Comparison of ENCODE assay signal across 2 cellular contexts in the genomic region with DNA sequence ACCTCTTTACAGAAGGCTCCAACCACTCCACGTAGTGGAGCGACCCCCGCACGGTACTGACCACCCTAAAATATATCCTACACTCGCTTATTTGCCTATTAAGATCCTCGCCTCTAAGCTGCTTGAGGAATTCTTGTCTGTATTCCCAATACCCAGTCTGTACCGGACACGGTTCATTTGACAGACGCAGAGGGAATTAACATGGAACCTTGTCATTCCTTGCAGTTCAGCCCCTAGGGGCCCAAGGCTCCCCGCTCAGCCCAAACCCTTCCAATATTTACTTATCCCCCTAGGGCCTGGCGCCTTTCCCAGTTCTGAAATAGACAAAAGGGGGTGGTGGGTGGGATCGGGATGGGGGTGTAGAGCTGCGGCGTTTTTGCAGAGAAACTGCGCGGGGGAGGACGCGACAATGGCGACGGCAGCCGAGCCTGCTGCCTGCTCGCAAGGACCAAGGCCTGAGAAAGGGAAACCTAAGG.
TF ChIP-seq lines count a peak whose summit lies in the region.

No MANE protein-coding gene starts in this region.

TF ChIP-seq in HEK293, 187 proteins besides CTCF, POLR2A, EP300 and RAD21 (continued from another document and continues in another):
- TF ChIP-seq, protein P1, sequence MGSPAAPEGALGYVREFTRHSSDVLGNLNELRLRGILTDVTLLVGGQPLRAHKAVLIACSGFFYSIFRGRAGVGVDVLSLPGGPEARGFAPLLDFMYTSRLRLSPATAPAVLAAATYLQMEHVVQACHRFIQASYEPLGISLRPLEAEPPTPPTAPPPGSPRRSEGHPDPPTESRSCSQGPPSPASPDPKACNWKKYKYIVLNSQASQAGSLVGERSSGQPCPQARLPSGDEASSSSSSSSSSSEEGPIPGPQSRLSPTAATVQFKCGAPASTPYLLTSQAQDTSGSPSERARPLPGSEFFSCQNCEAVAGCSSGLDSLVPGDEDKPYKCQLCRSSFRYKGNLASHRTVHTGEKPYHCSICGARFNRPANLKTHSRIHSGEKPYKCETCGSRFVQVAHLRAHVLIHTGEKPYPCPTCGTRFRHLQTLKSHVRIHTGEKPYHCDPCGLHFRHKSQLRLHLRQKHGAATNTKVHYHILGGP (tag by site-specific recombination; IDR thresholded peaks at IDR 0.05) = no peak
- TF ChIP-seq ZNF335 (tag by site-specific recombination; conservative IDR thresholded peaks at IDR 0.05) = no peak
- TF ChIP-seq RBAK (tag by site-specific recombination; IDR thresholded peaks at IDR 0.05) = no peak
- TF ChIP-seq, protein P2, sequence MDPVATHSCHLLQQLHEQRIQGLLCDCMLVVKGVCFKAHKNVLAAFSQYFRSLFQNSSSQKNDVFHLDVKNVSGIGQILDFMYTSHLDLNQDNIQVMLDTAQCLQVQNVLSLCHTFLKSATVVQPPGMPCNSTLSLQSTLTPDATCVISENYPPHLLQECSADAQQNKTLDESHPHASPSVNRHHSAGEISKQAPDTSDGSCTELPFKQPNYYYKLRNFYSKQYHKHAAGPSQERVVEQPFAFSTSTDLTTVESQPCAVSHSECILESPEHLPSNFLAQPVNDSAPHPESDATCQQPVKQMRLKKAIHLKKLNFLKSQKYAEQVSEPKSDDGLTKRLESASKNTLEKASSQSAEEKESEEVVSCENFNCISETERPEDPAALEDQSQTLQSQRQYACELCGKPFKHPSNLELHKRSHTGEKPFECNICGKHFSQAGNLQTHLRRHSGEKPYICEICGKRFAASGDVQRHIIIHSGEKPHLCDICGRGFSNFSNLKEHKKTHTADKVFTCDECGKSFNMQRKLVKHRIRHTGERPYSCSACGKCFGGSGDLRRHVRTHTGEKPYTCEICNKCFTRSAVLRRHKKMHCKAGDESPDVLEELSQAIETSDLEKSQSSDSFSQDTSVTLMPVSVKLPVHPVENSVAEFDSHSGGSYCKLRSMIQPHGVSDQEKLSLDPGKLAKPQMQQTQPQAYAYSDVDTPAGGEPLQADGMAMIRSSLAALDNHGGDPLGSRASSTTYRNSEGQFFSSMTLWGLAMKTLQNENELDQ (tag by site-specific recombination; IDR thresholded peaks at IDR 0.05; ENCODE audit: low read depth) = no peak
- TF ChIP-seq ZNF654 (tag by site-specific recombination; IDR thresholded peaks at IDR 0.05; ENCODE audit: low read depth) = no peak
- no peak for TF ChIP-seq ZNF140 (tag by site-specific recombination; IDR thresholded peaks at IDR 0.05)
- TF ChIP-seq ZNF777 (tag by site-specific recombination; IDR thresholded peaks at IDR 0.05; ENCODE audit: borderline replicate concordance) = no peak
- no peak for TF ChIP-seq MEIS1 (CRISPR knock-in tag; IDR thresholded peaks at IDR 0.05; ENCODE audit: borderline replicate concordance)
- peak; percentile 96 for TF ChIP-seq ZFHX2 (tag by site-specific recombination; conservative IDR thresholded peaks at IDR 0.05)
- no peak for TF ChIP-seq ZNF558 (tag by site-specific recombination; IDR thresholded peaks at IDR 0.05)
- no peak for TF ChIP-seq ZNF24 (tag by site-specific recombination; IDR thresholded peaks at IDR 0.05)
- TF ChIP-seq, protein P3, sequence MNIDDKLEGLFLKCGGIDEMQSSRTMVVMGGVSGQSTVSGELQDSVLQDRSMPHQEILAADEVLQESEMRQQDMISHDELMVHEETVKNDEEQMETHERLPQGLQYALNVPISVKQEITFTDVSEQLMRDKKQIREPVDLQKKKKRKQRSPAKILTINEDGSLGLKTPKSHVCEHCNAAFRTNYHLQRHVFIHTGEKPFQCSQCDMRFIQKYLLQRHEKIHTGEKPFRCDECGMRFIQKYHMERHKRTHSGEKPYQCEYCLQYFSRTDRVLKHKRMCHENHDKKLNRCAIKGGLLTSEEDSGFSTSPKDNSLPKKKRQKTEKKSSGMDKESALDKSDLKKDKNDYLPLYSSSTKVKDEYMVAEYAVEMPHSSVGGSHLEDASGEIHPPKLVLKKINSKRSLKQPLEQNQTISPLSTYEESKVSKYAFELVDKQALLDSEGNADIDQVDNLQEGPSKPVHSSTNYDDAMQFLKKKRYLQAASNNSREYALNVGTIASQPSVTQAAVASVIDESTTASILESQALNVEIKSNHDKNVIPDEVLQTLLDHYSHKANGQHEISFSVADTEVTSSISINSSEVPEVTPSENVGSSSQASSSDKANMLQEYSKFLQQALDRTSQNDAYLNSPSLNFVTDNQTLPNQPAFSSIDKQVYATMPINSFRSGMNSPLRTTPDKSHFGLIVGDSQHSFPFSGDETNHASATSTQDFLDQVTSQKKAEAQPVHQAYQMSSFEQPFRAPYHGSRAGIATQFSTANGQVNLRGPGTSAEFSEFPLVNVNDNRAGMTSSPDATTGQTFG (tag by site-specific recombination; IDR thresholded peaks at IDR 0.05; ENCODE audit: borderline replicate concordance) = no peak
- TF ChIP-seq, protein P4, sequence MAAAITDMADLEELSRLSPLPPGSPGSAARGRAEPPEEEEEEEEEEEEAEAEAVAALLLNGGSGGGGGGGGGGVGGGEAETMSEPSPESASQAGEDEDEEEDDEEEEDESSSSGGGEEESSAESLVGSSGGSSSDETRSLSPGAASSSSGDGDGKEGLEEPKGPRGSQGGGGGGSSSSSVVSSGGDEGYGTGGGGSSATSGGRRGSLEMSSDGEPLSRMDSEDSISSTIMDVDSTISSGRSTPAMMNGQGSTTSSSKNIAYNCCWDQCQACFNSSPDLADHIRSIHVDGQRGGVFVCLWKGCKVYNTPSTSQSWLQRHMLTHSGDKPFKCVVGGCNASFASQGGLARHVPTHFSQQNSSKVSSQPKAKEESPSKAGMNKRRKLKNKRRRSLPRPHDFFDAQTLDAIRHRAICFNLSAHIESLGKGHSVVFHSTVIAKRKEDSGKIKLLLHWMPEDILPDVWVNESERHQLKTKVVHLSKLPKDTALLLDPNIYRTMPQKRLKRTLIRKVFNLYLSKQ (tag by site-specific recombination; IDR thresholded peaks at IDR 0.05; ENCODE audit: borderline replicate concordance) = no peak
- TF ChIP-seq ZNF610 (tag by site-specific recombination; IDR thresholded peaks at IDR 0.05; ENCODE audit: borderline replicate concordance) = no peak
- no peak for TF ChIP-seq ZNF561 (tag by site-specific recombination; IDR thresholded peaks at IDR 0.05; ENCODE audit: borderline replicate concordance)
- TF ChIP-seq ZBTB8A (tag by site-specific recombination; IDR thresholded peaks at IDR 0.05) = peak; percentile 14; the same call in 1 of the 2 replicates
- TF ChIP-seq, protein P5, sequence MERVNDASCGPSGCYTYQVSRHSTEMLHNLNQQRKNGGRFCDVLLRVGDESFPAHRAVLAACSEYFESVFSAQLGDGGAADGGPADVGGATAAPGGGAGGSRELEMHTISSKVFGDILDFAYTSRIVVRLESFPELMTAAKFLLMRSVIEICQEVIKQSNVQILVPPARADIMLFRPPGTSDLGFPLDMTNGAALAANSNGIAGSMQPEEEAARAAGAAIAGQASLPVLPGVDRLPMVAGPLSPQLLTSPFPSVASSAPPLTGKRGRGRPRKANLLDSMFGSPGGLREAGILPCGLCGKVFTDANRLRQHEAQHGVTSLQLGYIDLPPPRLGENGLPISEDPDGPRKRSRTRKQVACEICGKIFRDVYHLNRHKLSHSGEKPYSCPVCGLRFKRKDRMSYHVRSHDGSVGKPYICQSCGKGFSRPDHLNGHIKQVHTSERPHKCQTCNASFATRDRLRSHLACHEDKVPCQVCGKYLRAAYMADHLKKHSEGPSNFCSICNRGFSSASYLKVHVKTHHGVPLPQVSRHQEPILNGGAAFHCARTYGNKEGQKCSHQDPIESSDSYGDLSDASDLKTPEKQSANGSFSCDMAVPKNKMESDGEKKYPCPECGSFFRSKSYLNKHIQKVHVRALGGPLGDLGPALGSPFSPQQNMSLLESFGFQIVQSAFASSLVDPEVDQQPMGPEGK (tag by site-specific recombination; IDR thresholded peaks at IDR 0.05) = peak; percentile 46; the same call in 1 of the 2 replicates
- TF ChIP-seq ZNF792 (tag by site-specific recombination; IDR thresholded peaks at IDR 0.05) = no peak

TF ChIP-seq in WTC11, 78 proteins besides CTCF, POLR2A, EP300 and RAD21 (continued from another document and continues in another):
- TF ChIP-seq, protein P6, sequence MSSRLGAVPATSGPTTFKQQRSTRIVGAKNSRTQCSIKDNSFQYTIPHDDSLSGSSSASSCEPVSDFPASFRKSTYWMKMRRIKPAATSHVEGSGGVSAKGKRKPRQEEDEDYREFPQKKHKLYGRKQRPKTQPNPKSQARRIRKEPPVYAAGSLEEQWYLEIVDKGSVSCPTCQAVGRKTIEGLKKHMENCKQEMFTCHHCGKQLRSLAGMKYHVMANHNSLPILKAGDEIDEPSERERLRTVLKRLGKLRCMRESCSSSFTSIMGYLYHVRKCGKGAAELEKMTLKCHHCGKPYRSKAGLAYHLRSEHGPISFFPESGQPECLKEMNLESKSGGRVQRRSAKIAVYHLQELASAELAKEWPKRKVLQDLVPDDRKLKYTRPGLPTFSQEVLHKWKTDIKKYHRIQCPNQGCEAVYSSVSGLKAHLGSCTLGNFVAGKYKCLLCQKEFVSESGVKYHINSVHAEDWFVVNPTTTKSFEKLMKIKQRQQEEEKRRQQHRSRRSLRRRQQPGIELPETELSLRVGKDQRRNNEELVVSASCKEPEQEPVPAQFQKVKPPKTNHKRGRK (CRISPR knock-in tag; IDR thresholded peaks at IDR 0.05; ENCODE audit: borderline replicate concordance) = no peak
- TF ChIP-seq, protein P7, sequence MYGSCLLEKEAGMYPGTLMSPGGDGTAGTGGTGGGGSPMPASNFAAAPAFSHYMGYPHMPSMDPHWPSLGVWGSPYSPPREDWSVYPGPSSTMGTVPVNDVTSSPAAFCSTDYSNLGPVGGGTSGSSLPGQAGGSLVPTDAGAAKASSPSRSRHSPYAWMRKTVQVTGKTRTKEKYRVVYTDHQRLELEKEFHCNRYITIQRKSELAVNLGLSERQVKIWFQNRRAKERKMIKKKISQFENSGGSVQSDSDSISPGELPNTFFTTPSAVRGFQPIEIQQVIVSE (CRISPR knock-in tag; IDR thresholded peaks at IDR 0.05; ENCODE audit: borderline replicate concordance) = no peak
- TF ChIP-seq, protein P8, sequence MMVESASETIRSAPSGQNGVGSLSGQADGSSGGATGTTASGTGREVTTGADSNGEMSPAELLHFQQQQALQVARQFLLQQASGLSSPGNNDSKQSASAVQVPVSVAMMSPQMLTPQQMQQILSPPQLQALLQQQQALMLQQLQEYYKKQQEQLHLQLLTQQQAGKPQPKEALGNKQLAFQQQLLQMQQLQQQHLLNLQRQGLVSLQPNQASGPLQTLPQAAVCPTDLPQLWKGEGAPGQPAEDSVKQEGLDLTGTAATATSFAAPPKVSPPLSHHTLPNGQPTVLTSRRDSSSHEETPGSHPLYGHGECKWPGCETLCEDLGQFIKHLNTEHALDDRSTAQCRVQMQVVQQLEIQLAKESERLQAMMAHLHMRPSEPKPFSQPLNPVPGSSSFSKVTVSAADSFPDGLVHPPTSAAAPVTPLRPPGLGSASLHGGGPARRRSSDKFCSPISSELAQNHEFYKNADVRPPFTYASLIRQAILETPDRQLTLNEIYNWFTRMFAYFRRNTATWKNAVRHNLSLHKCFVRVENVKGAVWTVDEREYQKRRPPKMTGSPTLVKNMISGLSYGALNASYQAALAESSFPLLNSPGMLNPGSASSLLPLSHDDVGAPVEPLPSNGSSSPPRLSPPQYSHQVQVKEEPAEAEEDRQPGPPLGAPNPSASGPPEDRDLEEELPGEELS (CRISPR knock-in tag; IDR thresholded peaks at IDR 0.05) = no peak
- TF ChIP-seq TEAD1 (CRISPR knock-in tag; IDR thresholded peaks at IDR 0.05) (no peak), GRHL2 (CRISPR knock-in tag; IDR thresholded peaks at IDR 0.05; ENCODE audit: insufficient replicate concordance, severe bottlenecking) (no peak), CBFB (CRISPR knock-in tag; IDR thresholded peaks at IDR 0.05; ENCODE audit: low read depth) (no peak), TEAD4 (CRISPR knock-in tag; IDR thresholded peaks at IDR 0.05) (no peak), ZNF121 (CRISPR knock-in tag; IDR thresholded peaks at IDR 0.05) (no peak)
- TF ChIP-seq, protein P9, sequence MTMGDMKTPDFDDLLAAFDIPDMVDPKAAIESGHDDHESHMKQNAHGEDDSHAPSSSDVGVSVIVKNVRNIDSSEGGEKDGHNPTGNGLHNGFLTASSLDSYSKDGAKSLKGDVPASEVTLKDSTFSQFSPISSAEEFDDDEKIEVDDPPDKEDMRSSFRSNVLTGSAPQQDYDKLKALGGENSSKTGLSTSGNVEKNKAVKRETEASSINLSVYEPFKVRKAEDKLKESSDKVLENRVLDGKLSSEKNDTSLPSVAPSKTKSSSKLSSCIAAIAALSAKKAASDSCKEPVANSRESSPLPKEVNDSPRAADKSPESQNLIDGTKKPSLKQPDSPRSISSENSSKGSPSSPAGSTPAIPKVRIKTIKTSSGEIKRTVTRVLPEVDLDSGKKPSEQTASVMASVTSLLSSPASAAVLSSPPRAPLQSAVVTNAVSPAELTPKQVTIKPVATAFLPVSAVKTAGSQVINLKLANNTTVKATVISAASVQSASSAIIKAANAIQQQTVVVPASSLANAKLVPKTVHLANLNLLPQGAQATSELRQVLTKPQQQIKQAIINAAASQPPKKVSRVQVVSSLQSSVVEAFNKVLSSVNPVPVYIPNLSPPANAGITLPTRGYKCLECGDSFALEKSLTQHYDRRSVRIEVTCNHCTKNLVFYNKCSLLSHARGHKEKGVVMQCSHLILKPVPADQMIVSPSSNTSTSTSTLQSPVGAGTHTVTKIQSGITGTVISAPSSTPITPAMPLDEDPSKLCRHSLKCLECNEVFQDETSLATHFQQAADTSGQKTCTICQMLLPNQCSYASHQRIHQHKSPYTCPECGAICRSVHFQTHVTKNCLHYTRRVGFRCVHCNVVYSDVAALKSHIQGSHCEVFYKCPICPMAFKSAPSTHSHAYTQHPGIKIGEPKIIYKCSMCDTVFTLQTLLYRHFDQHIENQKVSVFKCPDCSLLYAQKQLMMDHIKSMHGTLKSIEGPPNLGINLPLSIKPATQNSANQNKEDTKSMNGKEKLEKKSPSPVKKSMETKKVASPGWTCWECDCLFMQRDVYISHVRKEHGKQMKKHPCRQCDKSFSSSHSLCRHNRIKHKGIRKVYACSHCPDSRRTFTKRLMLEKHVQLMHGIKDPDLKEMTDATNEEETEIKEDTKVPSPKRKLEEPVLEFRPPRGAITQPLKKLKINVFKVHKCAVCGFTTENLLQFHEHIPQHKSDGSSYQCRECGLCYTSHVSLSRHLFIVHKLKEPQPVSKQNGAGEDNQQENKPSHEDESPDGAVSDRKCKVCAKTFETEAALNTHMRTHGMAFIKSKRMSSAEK (CRISPR knock-in tag; IDR thresholded peaks at IDR 0.05; ENCODE audit: borderline replicate concordance) = no peak
